1 cellular context compared by ENCODE assay signal in the genomic region with DNA sequence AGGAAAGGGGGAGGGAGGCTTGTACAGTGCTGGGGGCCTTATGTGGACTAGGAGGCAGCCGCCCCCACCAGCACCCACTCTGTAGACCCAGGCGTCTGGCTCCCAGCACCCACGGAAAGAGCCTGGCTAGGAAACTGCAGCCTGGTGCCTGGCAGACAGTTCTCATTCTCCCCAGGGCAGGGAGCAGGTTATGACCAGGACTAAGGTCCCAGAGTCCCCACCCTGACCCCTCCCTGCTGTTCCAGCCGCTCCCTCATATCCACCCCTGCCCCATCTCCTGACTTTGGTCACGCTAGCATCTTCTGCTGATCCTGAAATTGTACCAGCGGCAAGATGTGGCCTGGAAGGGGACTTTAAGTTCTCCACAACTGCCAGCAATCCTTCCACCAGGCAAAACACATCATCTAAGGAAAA.
TF ChIP-seq lines count a peak whose summit lies in the region.

A gene with protein sequence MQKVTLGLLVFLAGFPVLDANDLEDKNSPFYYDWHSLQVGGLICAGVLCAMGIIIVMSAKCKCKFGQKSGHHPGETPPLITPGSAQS (plus strand): TSS at position 286 of the 414 bp plus-strand sequence. CDS start 3,554 bp downstream, outside the sequence.

TF ChIP-seq in SK-N-SH treated with all-trans-retinoic acid at 6 μM for 48 hours, 23 proteins besides CTCF, POLR2A, EP300 and RAD21 (continued from another document):
- TF ChIP-seq, protein P1, sequence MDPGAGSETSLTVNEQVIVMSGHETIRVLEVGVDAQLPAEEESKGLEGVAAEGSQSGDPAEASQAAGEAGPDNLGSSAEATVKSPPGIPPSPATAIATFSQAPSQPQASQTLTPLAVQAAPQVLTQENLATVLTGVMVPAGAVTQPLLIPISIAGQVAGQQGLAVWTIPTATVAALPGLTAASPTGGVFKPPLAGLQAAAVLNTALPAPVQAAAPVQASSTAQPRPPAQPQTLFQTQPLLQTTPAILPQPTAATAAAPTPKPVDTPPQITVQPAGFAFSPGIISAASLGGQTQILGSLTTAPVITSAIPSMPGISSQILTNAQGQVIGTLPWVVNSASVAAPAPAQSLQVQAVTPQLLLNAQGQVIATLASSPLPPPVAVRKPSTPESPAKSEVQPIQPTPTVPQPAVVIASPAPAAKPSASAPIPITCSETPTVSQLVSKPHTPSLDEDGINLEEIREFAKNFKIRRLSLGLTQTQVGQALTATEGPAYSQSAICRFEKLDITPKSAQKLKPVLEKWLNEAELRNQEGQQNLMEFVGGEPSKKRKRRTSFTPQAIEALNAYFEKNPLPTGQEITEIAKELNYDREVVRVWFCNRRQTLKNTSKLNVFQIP (CRISPR knock-in tag; IDR thresholded peaks at IDR 0.05; ENCODE audit: borderline replicate concordance, low read depth) = no peak
- TF ChIP-seq, protein P2, sequence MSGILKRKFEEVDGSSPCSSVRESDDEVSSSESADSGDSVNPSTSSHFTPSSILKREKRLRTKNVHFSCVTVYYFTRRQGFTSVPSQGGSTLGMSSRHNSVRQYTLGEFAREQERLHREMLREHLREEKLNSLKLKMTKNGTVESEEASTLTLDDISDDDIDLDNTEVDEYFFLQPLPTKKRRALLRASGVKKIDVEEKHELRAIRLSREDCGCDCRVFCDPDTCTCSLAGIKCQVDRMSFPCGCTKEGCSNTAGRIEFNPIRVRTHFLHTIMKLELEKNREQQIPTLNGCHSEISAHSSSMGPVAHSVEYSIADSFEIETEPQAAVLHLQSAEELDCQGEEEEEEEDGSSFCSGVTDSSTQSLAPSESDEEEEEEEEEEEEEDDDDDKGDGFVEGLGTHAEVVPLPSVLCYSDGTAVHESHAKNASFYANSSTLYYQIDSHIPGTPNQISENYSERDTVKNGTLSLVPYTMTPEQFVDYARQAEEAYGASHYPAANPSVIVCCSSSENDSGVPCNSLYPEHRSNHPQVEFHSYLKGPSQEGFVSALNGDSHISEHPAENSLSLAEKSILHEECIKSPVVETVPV (CRISPR knock-in tag; IDR thresholded peaks at IDR 0.05) = no peak
- TF ChIP-seq, protein P3, sequence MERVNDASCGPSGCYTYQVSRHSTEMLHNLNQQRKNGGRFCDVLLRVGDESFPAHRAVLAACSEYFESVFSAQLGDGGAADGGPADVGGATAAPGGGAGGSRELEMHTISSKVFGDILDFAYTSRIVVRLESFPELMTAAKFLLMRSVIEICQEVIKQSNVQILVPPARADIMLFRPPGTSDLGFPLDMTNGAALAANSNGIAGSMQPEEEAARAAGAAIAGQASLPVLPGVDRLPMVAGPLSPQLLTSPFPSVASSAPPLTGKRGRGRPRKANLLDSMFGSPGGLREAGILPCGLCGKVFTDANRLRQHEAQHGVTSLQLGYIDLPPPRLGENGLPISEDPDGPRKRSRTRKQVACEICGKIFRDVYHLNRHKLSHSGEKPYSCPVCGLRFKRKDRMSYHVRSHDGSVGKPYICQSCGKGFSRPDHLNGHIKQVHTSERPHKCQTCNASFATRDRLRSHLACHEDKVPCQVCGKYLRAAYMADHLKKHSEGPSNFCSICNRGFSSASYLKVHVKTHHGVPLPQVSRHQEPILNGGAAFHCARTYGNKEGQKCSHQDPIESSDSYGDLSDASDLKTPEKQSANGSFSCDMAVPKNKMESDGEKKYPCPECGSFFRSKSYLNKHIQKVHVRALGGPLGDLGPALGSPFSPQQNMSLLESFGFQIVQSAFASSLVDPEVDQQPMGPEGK (CRISPR knock-in tag; IDR thresholded peaks at IDR 0.05; ENCODE audit: borderline replicate concordance) = no peak
- TF ChIP-seq ZNF70 (CRISPR knock-in tag; IDR thresholded peaks at IDR 0.05) = no peak
